Comparison of ENCODE assay signal across 15 cellular contexts in the genomic region with DNA sequence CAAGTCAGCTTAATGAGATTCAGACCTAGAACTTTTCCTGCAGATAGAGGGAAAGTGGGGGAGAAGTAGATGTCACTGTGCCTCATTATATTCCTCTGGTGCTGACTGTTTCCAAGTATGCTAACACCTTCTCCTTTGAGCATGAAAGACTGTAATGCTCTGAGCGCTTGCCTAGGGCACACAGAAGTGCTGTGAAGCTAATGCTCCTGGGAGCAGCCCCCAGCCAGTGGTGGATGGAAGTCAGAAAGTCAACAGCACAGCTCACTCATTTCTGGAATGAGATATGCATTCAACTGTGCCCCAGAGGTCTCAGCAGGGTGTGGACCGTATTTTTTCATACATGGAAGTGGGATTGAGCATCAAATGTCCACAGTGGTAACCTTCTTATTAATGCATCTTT.
DNase-seq lines count a peak whose midpoint lies in the region; ATAC-seq and TF ChIP-seq lines count a peak whose summit lies in the region.
"Had no signal": no experiment of that assay in that cellular context is flagged by ENCODE, and none has a peak within 500 bp of the region (broad histone marks: within the 10 kb centered on the region; RNA-seq: fewer than 3 reads in every experiment).

No MANE protein-coding gene starts in this region.

- H2AK5ac ChIP-seq in mesendoderm (ENCODE audit: low read length) = peak overlapping the region; percentile 14

- no peaks in the 10 kb centered on the region for H3K79me2 ChIP-seq in mesendoderm (ENCODE audit: control insufficient read depth, insufficient read depth, low read length)

- no peak overlapping the region for H3K56ac ChIP-seq in mesendoderm (ENCODE audit: low read length)

- no peak overlapping the region for H3K18ac ChIP-seq in mesendoderm (ENCODE audit: low read length)

- TF ChIP-seq CTCF in 22Rv1 (IDR thresholded peaks at IDR 0.05) (no peak), colonic mucosa (IDR thresholded peaks at IDR 0.05) (no peak), ascending aorta (IDR thresholded peaks at IDR 0.05) (no peak)

- H3K27ac ChIP-seq in 22Rv1 (peak overlapping the region; percentile 17), BLaER1 (peak overlapping the region; percentile 53; the same call in 1 of the 2 replicates), colonic mucosa (peak overlapping the region; percentile 49), mesendoderm (ENCODE audit: low read depth, low read length) (no peak overlapping the region), ascending aorta (no peak overlapping the region)
- H3K27ac ChIP-seq: HL-60 had no signal

- H3K4me3 ChIP-seq in BLaER1 = no peak overlapping the region
- no peak overlapping the region for H3K4me3 ChIP-seq in colonic mucosa
- H3K4me3 ChIP-seq in mesendoderm (ENCODE audit: low read length) = no peak overlapping the region
- no peak overlapping the region for H3K4me3 ChIP-seq in ascending aorta
- H3K4me3 ChIP-seq: K562 had no signal

- H2BK5ac ChIP-seq in mesendoderm (ENCODE audit: low read length) = peak overlapping the region; percentile 15

- H4K5ac ChIP-seq in mesendoderm (ENCODE audit: low read length) = no peak overlapping the region

- H3K27me3 ChIP-seq in BLaER1 (no peaks in the 10 kb centered on the region), colonic mucosa (no peaks in the 10 kb centered on the region), mesendoderm (ENCODE audit: insufficient read depth, low read length, poor library complexity) (no peaks in the 10 kb centered on the region), ascending aorta (no peaks in the 10 kb centered on the region)

- H3K9me3 ChIP-seq in BLaER1 (no peaks in the 10 kb centered on the region), colonic mucosa (no peaks in the 10 kb centered on the region), ascending aorta (no peaks in the 10 kb centered on the region)

- no peak for DNase-seq in colonic mucosa
- peak; percentile 18 for DNase-seq in mesendoderm
- no peak for DNase-seq in ascending aorta (ENCODE audit: low spot score in 2 of 2)
- DNase-seq: AML-193; C1 segment of cervical spinal cord; CD4-positive, alpha-beta T cell; GDM1; HCEC 1CT; HFFc6 had no signal

- H2BK120ac ChIP-seq in mesendoderm (ENCODE audit: low read depth, low read length) = no peak overlapping the region

- WGBS in mesendoderm (ENCODE audit: extremely low coverage, insufficient coverage, low lambda C conversion rate) = no CpG with 5 or more reads among the region's 2 CpGs

- ATAC-seq in HG03460 (IDR thresholded peaks at IDR 0.05; ENCODE audit: unreplicated experiment) (no peak), HG02840 (IDR thresholded peaks at IDR 0.05; ENCODE audit: low FRiP score, unreplicated experiment) (no peak)
- ATAC-seq: K562 had no signal

- H3K36me3 ChIP-seq in BLaER1 = no peaks in the 10 kb centered on the region
- H3K36me3 ChIP-seq in colonic mucosa = no peaks in the 10 kb centered on the region
- no peaks in the 10 kb centered on the region for H3K36me3 ChIP-seq in mesendoderm (ENCODE audit: control insufficient read depth, insufficient read depth, low read length)
- H3K36me3 ChIP-seq in ascending aorta = no peaks in the 10 kb centered on the region

- no peaks in the 10 kb centered on the region for H4K20me1 ChIP-seq in BLaER1

- H3K4ac ChIP-seq in mesendoderm (ENCODE audit: low read depth, low read length) = peak overlapping the region; percentile 59

- H3K79me1 ChIP-seq in mesendoderm (ENCODE audit: low read length) = no peaks in the 10 kb centered on the region

- H3K4me1 ChIP-seq in BLaER1 = peaks cover 25% of the 10 kb centered on the region
- no peaks in the 10 kb centered on the region for H3K4me1 ChIP-seq in colonic mucosa
- peaks cover 13% of the 10 kb centered on the region for H3K4me1 ChIP-seq in mesendoderm (ENCODE audit: control insufficient read depth, low read depth, low read length)
- no peaks in the 10 kb centered on the region for H3K4me1 ChIP-seq in ascending aorta

- intact Hi-C loops in colonic mucosa (cut with DNase I) = no loop called here
- intact Hi-C loops in ascending aorta (cut with DNase I) = no loop called here

- H4K8ac ChIP-seq in mesendoderm (ENCODE audit: low read depth, low read length) = no peak overlapping the region

- no peak overlapping the region for H3K9ac ChIP-seq in BLaER1
- no peak overlapping the region for H3K9ac ChIP-seq in colonic mucosa (ENCODE audit: low read depth in 2 of 2, low read length in 2 of 2)
- no peak overlapping the region for H3K9ac ChIP-seq in mesendoderm (ENCODE audit: low read length)

- no peak overlapping the region for H3K23ac ChIP-seq in mesendoderm (ENCODE audit: low read length)

- H2BK15ac ChIP-seq in mesendoderm (replicated peaks; ENCODE audit: low read depth) = no peak overlapping the region

- H3K4me2 ChIP-seq in BLaER1 = peak overlapping the region; percentile 67
- H3K4me2 ChIP-seq in mesendoderm (ENCODE audit: low read length) = no peak overlapping the region

Comparison
In these comparisons a context has a peak if more than half of its experiments do, and no peak if none do; other contexts are left out.
1. H3K27ac ChIP-seq: peak in 22Rv1 (single experiment), BLaER1 (single experiment) and colonic mucosa (single experiment); none in mesendoderm (single experiment) and ascending aorta (0 of 2).